8 cellular contexts compared by ENCODE assay signal in genomic region chr10:118754132-118754555, GRCh38. TPM values are rescaled to one million over a fixed set of nuclear protein-coding genes. Genes with fewer than 3 reads are reported as not detected.
DNase-seq lines count a peak whose midpoint lies in the region; ATAC-seq and TF ChIP-seq lines count a peak whose summit lies in the region.

No MANE protein-coding gene starts in this region.

- no peak for TF ChIP-seq POLR2A in breast epithelium (IDR thresholded peaks at IDR 0.05)

- intact Hi-C loops in CD14-positive monocyte (cut with micrococcal nuclease): loop anchor here (2.0 to 10.0 kb wide), 6 partner anchors 38 to 1379 kb away; partner anchors contain the start of genes GRK5 (in 1 of the 2) and PDZD8 (in 1 of the 2)
- intact Hi-C loops in breast epithelium (cut with DNase I; ENCODE audit: low total_unique reads): no loop called here

- no peaks in the 10 kb centered on the region for H3K9me3 ChIP-seq in T-helper 17 cell (ENCODE audit: control insufficient read depth, low read length, poor library complexity, severe bottlenecking)
- H3K9me3 ChIP-seq in breast epithelium: no peaks in the 10 kb centered on the region

- peak overlapping the region; percentile 93 to 98 for H3K27ac ChIP-seq in breast epithelium

- H3K4me1 Mint-ChIP-seq in CD14-positive monocyte (peaks cover 38% of the 10 kb centered on the region), T-helper 17 cell (peaks cover 43% of the 10 kb centered on the region)

- peaks cover 9 to 17% (median 17%) of the 10 kb centered on the region in 3 donors for H3K27me3 Mint-ChIP-seq in CD14-positive monocyte (ENCODE audit: low read depth in 3 of 3)
- H3K27me3 Mint-ChIP-seq in T-helper 17 cell: peaks cover 3% of the 10 kb centered on the region

- no peaks in the 10 kb centered on the region for H3K27me3 ChIP-seq in breast epithelium

- peak overlapping the region; percentile 99 for H3K4me3 Mint-ChIP-seq in CD14-positive monocyte
- H3K4me3 Mint-ChIP-seq in T-helper 17 cell: peak overlapping the region; percentile 94

- H3K36me3 ChIP-seq in breast epithelium: no peaks in the 10 kb centered on the region

- H3K36me3 Mint-ChIP-seq in CD14-positive monocyte (peaks cover 4 to 7% of the 10 kb centered on the region in 2 donors), T-helper 17 cell (ENCODE audit: low read depth) (no peaks in the 10 kb centered on the region)

- TF ChIP-seq CTCF in CD14-positive monocyte (IDR thresholded peaks at IDR 0.05) (no peak), breast epithelium (IDR thresholded peaks at IDR 0.05) (no peak)

- peak; percentile 63 for DNase-seq in CD14-positive monocyte (ENCODE audit: low spot score)
- peak; percentile 13 to 23 (median 16) for DNase-seq in T-helper 17 cell
- peak; percentile 62 to 81 for DNase-seq in breast epithelium (ENCODE audit: low spot score in 2 of 2)
- DNase-seq in islet precursor cell: peak; percentile 90
- DNase-seq in stimulated activated CD4-positive, alpha-beta T cell treated with anti-CD3 and anti-CD28 coated beads, Interleukin-12 subunit alpha, Interleukin-12 subunit beta, amount 100 ng/mL, for 4 hours: peak; percentile 17
- no peak for DNase-seq in middle frontal gyrus (ENCODE audit: extremely low spot score, low spot score)

- no peaks in the 10 kb centered on the region for H3K4me1 ChIP-seq in breast epithelium

- H3K9me3 Mint-ChIP-seq in CD14-positive monocyte: no peaks in the 10 kb centered on the region

- H3K4me3 ChIP-seq in breast epithelium: peak overlapping the region; percentile 96 to 99 (median 98)

- ATAC-seq in GM19395 (IDR thresholded peaks at IDR 0.05; ENCODE audit: unreplicated experiment) (peak; percentile 25), HG03571 (IDR thresholded peaks at IDR 0.05; ENCODE audit: unreplicated experiment) (peak; percentile 10), T-helper 17 cell (no peak)

- peak overlapping the region; percentile 57 to 97 (median 95) for H3K27ac Mint-ChIP-seq in CD14-positive monocyte
- H3K27ac Mint-ChIP-seq in T-helper 17 cell: peak overlapping the region; percentile 96

RNA-seq across cellular contexts. Expression of gene CACUL1, which starts 0.6 kb away (rescaled TPM):
- polyA plus RNA-seq in CD14-positive monocyte: 10 to 100 TPM; 38.8 to 50.8 TPM
- total RNA-seq in T-helper 17 cell (10 to 100 TPM; 30.3 to 32.0 TPM), breast epithelium (10 to 100 TPM; 33.4 to 68.6 (median 55.2) TPM)
